In the genomic region with DNA sequence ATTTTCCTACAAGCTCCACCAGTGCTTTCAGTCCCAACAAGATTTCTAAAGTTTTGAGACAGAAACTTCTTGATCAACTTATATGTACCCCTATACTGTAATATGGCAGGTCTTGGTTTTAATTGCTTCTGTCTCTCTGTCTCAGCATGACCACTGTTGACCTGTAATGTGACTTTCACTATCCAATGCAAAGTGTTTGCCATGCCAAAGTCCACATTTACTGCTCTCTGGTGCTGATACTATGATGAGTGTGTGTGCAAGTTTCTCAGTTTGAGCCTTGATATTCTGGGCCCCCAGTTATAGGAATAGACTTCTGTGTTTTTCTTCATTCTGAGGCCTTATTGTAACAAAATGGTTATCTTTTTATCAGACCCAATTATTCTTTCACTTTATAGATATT, we compare ENCODE assay signal across 2 cellular contexts.
TF ChIP-seq lines count a peak whose summit lies in the region.

No MANE protein-coding gene starts in this region.

TF ChIP-seq in H1, 55 proteins besides CTCF, POLR2A, EP300 and RAD21:
- TF ChIP-seq KDM4A (IDR thresholded peaks at IDR 0.05; ENCODE audit: low read depth, low read length, severe bottlenecking) (no peak), TEAD4 (IDR thresholded peaks at IDR 0.05; ENCODE audit: low read depth, low read length) (no peak), SP4 (IDR thresholded peaks at IDR 0.05; ENCODE audit: low read length) (no peak), PHF8 (conservative IDR thresholded peaks at IDR 0.05; ENCODE audit: low read depth, low read length) (no peak), KDM1A (IDR thresholded peaks at IDR 0.05; ENCODE audit: borderline replicate concordance, low read length) (no peak)
- TF ChIP-seq, protein P1, sequence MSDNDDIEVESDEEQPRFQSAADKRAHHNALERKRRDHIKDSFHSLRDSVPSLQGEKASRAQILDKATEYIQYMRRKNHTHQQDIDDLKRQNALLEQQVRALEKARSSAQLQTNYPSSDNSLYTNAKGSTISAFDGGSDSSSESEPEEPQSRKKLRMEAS (IDR thresholded peaks at IDR 0.05), result no peak
- TF ChIP-seq, protein P2, sequence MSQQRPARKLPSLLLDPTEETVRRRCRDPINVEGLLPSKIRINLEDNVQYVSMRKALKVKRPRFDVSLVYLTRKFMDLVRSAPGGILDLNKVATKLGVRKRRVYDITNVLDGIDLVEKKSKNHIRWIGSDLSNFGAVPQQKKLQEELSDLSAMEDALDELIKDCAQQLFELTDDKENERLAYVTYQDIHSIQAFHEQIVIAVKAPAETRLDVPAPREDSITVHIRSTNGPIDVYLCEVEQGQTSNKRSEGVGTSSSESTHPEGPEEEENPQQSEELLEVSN (IDR thresholded peaks at IDR 0.05), result no peak

TF ChIP-seq in HepG2, 621 proteins besides CTCF, POLR2A, EP300 and RAD21 (continues in another document):
- TF ChIP-seq, protein P3, sequence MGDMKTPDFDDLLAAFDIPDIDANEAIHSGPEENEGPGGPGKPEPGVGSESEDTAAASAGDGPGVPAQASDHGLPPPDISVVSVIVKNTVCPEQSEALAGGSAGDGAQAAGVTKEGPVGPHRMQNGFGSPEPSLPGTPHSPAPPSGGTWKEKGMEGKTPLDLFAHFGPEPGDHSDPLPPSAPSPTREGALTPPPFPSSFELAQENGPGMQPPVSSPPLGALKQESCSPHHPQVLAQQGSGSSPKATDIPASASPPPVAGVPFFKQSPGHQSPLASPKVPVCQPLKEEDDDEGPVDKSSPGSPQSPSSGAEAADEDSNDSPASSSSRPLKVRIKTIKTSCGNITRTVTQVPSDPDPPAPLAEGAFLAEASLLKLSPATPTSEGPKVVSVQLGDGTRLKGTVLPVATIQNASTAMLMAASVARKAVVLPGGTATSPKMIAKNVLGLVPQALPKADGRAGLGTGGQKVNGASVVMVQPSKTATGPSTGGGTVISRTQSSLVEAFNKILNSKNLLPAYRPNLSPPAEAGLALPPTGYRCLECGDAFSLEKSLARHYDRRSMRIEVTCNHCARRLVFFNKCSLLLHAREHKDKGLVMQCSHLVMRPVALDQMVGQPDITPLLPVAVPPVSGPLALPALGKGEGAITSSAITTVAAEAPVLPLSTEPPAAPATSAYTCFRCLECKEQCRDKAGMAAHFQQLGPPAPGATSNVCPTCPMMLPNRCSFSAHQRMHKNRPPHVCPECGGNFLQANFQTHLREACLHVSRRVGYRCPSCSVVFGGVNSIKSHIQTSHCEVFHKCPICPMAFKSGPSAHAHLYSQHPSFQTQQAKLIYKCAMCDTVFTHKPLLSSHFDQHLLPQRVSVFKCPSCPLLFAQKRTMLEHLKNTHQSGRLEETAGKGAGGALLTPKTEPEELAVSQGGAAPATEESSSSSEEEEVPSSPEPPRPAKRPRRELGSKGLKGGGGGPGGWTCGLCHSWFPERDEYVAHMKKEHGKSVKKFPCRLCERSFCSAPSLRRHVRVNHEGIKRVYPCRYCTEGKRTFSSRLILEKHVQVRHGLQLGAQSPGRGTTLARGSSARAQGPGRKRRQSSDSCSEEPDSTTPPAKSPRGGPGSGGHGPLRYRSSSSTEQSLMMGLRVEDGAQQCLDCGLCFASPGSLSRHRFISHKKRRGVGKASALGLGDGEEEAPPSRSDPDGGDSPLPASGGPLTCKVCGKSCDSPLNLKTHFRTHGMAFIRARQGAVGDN (CRISPR knock-in tag; IDR thresholded peaks at IDR 0.05), result no peak
- TF ChIP-seq, protein P4, sequence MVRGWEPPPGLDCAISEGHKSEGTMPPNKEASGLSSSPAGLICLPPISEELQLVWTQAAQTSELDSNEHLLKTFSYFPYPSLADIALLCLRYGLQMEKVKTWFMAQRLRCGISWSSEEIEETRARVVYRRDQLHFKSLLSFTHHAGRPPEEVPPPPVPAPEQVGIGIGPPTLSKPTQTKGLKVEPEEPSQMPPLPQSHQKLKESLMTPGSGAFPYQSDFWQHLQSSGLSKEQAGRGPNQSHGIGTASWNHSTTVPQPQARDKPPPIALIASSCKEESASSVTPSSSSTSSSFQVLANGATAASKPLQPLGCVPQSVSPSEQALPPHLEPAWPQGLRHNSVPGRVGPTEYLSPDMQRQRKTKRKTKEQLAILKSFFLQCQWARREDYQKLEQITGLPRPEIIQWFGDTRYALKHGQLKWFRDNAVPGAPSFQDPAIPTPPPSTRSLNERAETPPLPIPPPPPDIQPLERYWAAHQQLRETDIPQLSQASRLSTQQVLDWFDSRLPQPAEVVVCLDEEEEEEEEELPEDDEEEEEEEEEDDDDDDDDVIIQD (CRISPR knock-in tag; IDR thresholded peaks at IDR 0.05; ENCODE audit: low read depth), result 0 out of 2 replicates have a peak, but pooled peaks have one; percentile 39
- TF ChIP-seq SAP130 (CRISPR knock-in tag; IDR thresholded peaks at IDR 0.05; ENCODE audit: low read depth), result peak; percentile 40
- TF ChIP-seq, protein P5, sequence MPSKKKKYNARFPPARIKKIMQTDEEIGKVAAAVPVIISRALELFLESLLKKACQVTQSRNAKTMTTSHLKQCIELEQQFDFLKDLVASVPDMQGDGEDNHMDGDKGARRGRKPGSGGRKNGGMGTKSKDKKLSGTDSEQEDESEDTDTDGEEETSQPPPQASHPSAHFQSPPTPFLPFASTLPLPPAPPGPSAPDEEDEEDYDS (CRISPR knock-in tag; IDR thresholded peaks at IDR 0.05), result no peak
- TF ChIP-seq NCOR1 (IDR thresholded peaks at IDR 0.05; ENCODE audit: borderline replicate concordance, low read length), result peak; percentile 36; the same call in 1 of the 2 replicates
- peak; percentile 48; the same call in 1 of the 2 replicates for TF ChIP-seq ZNF331 (CRISPR knock-in tag; IDR thresholded peaks at IDR 0.05)
- 0 out of 2 replicates have a peak, but pooled peaks have one; percentile 7 for TF ChIP-seq ZNF629 (CRISPR knock-in tag; conservative IDR thresholded peaks at IDR 0.05)
- TF ChIP-seq KDM6A (CRISPR knock-in tag; IDR thresholded peaks at IDR 0.05; ENCODE audit: low read depth), result 0 out of 2 replicates have a peak, but pooled peaks have one; percentile 35
- peak; percentile 47; the same call in 1 of the 2 replicates for TF ChIP-seq ZBTB20 (CRISPR knock-in tag; IDR thresholded peaks at IDR 0.05; ENCODE audit: borderline replicate concordance, low read depth)
- peak; percentile 86 for TF ChIP-seq HNF4G (IDR thresholded peaks at IDR 0.05; ENCODE audit: borderline replicate concordance, low read depth, low read length)
- TF ChIP-seq HNF4G (CRISPR knock-in tag; IDR thresholded peaks at IDR 0.05; ENCODE audit: borderline replicate concordance, low read depth), result peak; percentile 39; the same call in 1 of the 2 replicates
- 0 out of 2 replicates have a peak, but pooled peaks have one; percentile 48 for TF ChIP-seq IRF2 (CRISPR knock-in tag; IDR thresholded peaks at IDR 0.05)
- TF ChIP-seq, protein P6, sequence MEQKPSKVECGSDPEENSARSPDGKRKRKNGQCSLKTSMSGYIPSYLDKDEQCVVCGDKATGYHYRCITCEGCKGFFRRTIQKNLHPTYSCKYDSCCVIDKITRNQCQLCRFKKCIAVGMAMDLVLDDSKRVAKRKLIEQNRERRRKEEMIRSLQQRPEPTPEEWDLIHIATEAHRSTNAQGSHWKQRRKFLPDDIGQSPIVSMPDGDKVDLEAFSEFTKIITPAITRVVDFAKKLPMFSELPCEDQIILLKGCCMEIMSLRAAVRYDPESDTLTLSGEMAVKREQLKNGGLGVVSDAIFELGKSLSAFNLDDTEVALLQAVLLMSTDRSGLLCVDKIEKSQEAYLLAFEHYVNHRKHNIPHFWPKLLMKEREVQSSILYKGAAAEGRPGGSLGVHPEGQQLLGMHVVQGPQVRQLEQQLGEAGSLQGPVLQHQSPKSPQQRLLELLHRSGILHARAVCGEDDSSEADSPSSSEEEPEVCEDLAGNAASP (CRISPR knock-in tag; IDR thresholded peaks at IDR 0.05; ENCODE audit: borderline replicate concordance), result peak; percentile 56; the same call in 1 of the 2 replicates
- TF ChIP-seq, protein P7, sequence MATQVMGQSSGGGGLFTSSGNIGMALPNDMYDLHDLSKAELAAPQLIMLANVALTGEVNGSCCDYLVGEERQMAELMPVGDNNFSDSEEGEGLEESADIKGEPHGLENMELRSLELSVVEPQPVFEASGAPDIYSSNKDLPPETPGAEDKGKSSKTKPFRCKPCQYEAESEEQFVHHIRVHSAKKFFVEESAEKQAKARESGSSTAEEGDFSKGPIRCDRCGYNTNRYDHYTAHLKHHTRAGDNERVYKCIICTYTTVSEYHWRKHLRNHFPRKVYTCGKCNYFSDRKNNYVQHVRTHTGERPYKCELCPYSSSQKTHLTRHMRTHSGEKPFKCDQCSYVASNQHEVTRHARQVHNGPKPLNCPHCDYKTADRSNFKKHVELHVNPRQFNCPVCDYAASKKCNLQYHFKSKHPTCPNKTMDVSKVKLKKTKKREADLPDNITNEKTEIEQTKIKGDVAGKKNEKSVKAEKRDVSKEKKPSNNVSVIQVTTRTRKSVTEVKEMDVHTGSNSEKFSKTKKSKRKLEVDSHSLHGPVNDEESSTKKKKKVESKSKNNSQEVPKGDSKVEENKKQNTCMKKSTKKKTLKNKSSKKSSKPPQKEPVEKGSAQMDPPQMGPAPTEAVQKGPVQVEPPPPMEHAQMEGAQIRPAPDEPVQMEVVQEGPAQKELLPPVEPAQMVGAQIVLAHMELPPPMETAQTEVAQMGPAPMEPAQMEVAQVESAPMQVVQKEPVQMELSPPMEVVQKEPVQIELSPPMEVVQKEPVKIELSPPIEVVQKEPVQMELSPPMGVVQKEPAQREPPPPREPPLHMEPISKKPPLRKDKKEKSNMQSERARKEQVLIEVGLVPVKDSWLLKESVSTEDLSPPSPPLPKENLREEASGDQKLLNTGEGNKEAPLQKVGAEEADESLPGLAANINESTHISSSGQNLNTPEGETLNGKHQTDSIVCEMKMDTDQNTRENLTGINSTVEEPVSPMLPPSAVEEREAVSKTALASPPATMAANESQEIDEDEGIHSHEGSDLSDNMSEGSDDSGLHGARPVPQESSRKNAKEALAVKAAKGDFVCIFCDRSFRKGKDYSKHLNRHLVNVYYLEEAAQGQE (IDR thresholded peaks at IDR 0.05; ENCODE audit: borderline replicate concordance in 1 of 2, low read depth in 1 of 2, low read length in 2 of 2), result no peak
- 0 out of 2 replicates have a peak, but pooled peaks have one; percentile 34 for TF ChIP-seq ZNF12 (CRISPR knock-in tag; IDR thresholded peaks at IDR 0.05)
- TF ChIP-seq, protein P8, sequence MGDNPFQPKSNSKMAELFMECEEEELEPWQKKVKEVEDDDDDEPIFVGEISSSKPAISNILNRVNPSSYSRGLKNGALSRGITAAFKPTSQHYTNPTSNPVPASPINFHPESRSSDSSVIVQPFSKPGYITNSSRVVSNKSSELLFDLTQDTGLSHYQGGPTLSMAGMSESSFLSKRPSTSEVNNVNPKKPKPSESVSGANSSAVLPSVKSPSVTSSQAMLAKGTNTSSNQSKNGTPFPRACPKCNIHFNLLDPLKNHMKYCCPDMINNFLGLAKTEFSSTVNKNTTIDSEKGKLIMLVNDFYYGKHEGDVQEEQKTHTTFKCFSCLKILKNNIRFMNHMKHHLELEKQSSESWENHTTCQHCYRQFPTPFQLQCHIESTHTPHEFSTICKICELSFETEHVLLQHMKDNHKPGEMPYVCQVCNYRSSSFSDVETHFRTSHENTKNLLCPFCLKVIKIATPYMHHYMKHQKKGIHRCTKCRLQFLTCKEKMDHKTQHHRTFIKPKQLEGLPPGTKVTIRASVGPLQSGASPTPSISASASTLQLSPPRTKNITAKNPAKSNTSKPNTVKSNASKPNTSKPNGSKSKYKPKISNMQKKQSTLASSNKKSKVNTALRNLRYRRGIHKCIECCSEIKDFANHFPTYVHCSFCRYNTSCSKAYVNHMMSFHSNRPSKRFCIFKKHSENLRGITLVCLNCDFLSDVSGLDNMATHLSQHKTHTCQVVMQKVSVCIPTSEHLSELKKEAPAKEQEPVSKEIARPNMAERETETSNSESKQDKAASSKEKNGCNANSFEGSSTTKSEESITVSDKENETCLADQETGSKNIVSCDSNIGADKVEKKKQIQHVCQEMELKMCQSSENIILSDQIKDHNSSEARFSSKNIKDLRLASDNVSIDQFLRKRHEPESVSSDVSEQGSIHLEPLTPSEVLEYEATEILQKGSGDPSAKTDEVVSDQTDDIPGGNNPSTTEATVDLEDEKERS (CRISPR knock-in tag; IDR thresholded peaks at IDR 0.05), result 0 out of 2 replicates have a peak, but pooled peaks have one; percentile 43
- TF ChIP-seq REXO4 (CRISPR knock-in tag; IDR thresholded peaks at IDR 0.05; ENCODE audit: borderline replicate concordance), result no peak
- 0 out of 4 replicates have a peak, but pooled peaks of 1 of the 2 experiments have one; percentile 22 for TF ChIP-seq NR2F1 (CRISPR knock-in tag; IDR thresholded peaks at IDR 0.05)
- TF ChIP-seq, protein P9, sequence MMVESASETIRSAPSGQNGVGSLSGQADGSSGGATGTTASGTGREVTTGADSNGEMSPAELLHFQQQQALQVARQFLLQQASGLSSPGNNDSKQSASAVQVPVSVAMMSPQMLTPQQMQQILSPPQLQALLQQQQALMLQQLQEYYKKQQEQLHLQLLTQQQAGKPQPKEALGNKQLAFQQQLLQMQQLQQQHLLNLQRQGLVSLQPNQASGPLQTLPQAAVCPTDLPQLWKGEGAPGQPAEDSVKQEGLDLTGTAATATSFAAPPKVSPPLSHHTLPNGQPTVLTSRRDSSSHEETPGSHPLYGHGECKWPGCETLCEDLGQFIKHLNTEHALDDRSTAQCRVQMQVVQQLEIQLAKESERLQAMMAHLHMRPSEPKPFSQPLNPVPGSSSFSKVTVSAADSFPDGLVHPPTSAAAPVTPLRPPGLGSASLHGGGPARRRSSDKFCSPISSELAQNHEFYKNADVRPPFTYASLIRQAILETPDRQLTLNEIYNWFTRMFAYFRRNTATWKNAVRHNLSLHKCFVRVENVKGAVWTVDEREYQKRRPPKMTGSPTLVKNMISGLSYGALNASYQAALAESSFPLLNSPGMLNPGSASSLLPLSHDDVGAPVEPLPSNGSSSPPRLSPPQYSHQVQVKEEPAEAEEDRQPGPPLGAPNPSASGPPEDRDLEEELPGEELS (CRISPR knock-in tag; IDR thresholded peaks at IDR 0.05), result peak; percentile 21; the same call in 1 of the 2 replicates
- TF ChIP-seq SOX13 (IDR thresholded peaks at IDR 0.05), result no peak
- TF ChIP-seq SOX13 (CRISPR knock-in tag; conservative IDR thresholded peaks at IDR 0.05 in 1 of 2, IDR thresholded peaks at IDR 0.05 in 1 of 2), result peak in 1 of 2 experiments; percentile 34; a peak in 1 of 4 replicates
- TF ChIP-seq RXRB (CRISPR knock-in tag; IDR thresholded peaks at IDR 0.05; ENCODE audit: borderline replicate concordance), result peak; percentile 43; the same call in 1 of the 2 replicates
- TF ChIP-seq, protein P10, sequence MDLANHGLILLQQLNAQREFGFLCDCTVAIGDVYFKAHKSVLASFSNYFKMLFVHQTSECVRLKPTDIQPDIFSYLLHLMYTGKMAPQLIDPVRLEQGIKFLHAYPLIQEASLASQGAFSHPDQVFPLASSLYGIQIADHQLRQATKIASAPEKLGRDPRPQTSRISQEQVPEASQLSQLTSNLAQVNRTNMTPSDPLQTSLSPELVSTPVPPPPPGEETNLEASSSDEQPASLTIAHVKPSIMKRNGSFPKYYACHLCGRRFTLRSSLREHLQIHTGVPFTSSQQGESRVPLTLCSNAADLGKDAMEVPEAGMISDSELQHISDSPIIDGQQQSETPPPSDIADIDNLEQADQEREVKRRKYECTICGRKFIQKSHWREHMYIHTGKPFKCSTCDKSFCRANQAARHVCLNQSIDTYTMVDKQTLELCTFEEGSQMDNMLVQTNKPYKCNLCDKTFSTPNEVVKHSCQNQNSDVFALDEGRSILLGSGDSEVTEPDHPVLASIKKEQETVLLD (CRISPR knock-in tag; IDR thresholded peaks at IDR 0.05; ENCODE audit: low read depth), result no peak
- 0 out of 2 replicates have a peak, but pooled peaks have one; percentile 47 for TF ChIP-seq ZNF792 (CRISPR knock-in tag; IDR thresholded peaks at IDR 0.05)
- peak; percentile 28; the same call in 1 of the 2 replicates for TF ChIP-seq HDAC2 (CRISPR knock-in tag; IDR thresholded peaks at IDR 0.05)
